1 cellular context compared by ENCODE assay signal in the genomic region with DNA sequence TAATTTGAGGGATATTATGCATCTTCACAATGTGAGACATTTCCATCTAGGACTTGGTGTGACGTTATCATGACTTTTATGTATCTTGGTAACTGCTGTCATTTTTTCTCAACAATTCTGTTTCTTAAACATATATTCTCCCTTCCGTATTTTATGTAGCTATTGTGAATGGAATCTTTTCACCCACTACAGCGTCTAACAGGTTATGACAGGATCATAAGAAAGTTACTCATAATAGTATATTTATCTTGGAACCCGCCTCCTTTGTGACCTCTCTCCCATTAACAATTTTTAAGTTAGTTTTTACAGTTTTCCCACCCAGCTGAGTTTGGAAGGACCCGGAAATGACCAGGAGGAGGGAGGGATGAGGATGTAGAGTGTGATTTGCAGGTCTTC.
TF ChIP-seq lines count a peak whose summit lies in the region.

No MANE protein-coding gene starts in this region.

TF ChIP-seq in GM23338, 12 proteins besides CTCF, POLR2A, EP300 and RAD21 (continued from another document):
- TF ChIP-seq ETS1 (IDR thresholded peaks at IDR 0.05) (no peak), POLR2AphosphoS5 (IDR thresholded peaks at IDR 0.05; ENCODE audit: low read depth) (no peak), STAT1 (IDR thresholded peaks at IDR 0.05; ENCODE audit: unreplicated experiment) (no peak), EZH2phosphoT487 (IDR thresholded peaks at IDR 0.05; ENCODE audit: unreplicated experiment) (no peak), NANOG (IDR thresholded peaks at IDR 0.05; ENCODE audit: borderline replicate concordance) (no peak)
- TF ChIP-seq, protein P1, sequence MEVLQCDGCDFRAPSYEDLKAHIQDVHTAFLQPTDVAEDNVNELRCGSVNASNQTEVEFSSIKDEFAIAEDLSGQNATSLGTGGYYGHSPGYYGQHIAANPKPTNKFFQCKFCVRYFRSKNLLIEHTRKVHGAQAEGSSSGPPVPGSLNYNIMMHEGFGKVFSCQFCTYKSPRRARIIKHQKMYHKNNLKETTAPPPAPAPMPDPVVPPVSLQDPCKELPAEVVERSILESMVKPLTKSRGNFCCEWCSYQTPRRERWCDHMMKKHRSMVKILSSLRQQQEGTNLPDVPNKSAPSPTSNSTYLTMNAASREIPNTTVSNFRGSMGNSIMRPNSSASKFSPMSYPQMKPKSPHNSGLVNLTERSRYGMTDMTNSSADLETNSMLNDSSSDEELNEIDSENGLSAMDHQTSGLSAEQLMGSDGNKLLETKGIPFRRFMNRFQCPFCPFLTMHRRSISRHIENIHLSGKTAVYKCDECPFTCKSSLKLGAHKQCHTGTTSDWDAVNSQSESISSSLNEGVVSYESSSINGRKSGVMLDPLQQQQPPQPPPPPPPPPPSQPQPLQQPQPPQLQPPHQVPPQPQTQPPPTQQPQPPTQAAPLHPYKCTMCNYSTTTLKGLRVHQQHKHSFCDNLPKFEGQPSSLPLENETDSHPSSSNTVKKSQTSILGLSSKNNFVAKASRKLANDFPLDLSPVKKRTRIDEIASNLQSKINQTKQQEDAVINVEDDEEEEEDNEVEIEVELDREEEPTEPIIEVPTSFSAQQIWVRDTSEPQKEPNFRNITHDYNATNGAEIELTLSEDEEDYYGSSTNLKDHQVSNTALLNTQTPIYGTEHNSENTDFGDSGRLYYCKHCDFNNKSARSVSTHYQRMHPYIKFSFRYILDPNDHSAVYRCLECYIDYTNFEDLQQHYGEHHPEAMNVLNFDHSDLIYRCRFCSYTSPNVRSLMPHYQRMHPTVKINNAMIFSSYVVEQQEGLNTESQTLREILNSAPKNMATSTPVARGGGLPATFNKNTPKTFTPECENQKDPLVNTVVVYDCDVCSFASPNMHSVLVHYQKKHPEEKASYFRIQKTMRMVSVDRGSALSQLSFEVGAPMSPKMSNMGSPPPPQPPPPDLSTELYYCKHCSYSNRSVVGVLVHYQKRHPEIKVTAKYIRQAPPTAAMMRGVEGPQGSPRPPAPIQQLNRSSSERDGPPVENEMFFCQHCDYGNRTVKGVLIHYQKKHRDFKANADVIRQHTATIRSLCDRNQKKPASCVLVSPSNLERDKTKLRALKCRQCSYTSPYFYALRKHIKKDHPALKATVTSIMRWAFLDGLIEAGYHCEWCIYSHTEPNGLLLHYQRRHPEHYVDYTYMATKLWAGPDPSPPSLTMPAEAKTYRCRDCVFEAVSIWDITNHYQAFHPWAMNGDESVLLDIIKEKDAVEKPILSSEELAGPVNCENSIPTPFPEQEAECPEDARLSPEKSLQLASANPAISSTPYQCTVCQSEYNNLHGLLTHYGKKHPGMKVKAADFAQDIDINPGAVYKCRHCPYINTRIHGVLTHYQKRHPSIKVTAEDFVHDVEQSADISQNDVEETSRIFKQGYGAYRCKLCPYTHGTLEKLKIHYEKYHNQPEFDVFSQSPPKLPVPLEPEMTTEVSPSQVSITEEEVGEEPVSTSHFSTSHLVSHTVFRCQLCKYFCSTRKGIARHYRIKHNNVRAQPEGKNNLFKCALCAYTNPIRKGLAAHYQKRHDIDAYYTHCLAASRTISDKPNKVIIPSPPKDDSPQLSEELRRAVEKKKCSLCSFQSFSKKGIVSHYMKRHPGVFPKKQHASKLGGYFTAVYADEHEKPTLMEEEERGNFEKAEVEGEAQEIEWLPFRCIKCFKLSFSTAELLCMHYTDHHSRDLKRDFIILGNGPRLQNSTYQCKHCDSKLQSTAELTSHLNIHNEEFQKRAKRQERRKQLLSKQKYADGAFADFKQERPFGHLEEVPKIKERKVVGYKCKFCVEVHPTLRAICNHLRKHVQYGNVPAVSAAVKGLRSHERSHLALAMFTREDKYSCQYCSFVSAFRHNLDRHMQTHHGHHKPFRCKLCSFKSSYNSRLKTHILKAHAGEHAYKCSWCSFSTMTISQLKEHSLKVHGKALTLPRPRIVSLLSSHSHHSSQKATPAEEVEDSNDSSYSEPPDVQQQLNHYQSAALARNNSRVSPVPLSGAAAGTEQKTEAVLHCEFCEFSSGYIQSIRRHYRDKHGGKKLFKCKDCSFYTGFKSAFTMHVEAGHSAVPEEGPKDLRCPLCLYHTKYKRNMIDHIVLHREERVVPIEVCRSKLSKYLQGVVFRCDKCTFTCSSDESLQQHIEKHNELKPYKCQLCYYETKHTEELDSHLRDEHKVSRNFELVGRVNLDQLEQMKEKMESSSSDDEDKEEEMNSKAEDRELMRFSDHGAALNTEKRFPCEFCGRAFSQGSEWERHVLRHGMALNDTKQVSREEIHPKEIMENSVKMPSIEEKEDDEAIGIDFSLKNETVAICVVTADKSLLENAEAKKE (CRISPR knock-in tag; IDR thresholded peaks at IDR 0.05) = no peak
